17 cellular contexts compared by ENCODE assay signal in genomic region chr15:97874139-97874538, GRCh38.
DNase-seq lines count a peak whose midpoint lies in the region; ATAC-seq, FAIRE-seq and TF ChIP-seq lines count a peak whose summit lies in the region.
"Had no signal": no experiment of that assay in that cellular context is flagged by ENCODE, and none has a peak within 500 bp of the region (broad histone marks: within the 10 kb centered on the region; RNA-seq: fewer than 3 reads in every experiment).

No MANE protein-coding gene starts in this region.

- in situ Hi-C loops in K562 (cut with MboI): no loop called here

- intact Hi-C loops in K562 (cut with micrococcal nuclease): no loop called here

- H3K27me3 ChIP-seq in K562 (ENCODE audit: control insufficient read depth in 2 of 2, insufficient read depth in 2 of 2, low read length in 2 of 2) (no peaks in the 10 kb centered on the region), osteoblast (ENCODE audit: insufficient read depth, low read length) (no peaks in the 10 kb centered on the region)

- peak overlapping the region; percentile 79 to 89; a peak in 3 of 4 replicates for H3K9ac ChIP-seq in K562 (ENCODE audit: insufficient read depth in 1 of 2, low read depth in 2 of 2, low read length in 2 of 2)

- H3K27ac ChIP-seq in K562 (ENCODE audit: extremely low read depth, low read depth, low read length) (peak overlapping the region; percentile 25; the same call in 2 of the 3 replicates), osteoblast (ENCODE audit: low read depth, low read length) (no peak overlapping the region)

- H3K4me3 ChIP-seq in K562 (peak overlapping the region; percentile 63), osteoblast (ENCODE audit: insufficient read depth, low read length) (no peak overlapping the region)

- H3K36me3 ChIP-seq in K562 (ENCODE audit: control insufficient read depth, insufficient read depth, low read length) (0 out of 3 replicates have a peak, but pooled peaks cover 2% of the 10 kb centered on the region), osteoblast (ENCODE audit: insufficient read depth, low read length) (no peaks in the 10 kb centered on the region)

- BruUV-seq in K562 (replicated peaks; lab: Mats Ljungman, UMichigan): no TSS peak

- no peak for TF ChIP-seq EP300 in K562 (IDR thresholded peaks at IDR 0.05; ENCODE audit: low read length)

- peak; percentile 59 for ATAC-seq in K562
- ATAC-seq: A549 had no signal

- no peaks in the 10 kb centered on the region for H3K9me1 ChIP-seq in K562 (ENCODE audit: control insufficient read depth, insufficient read depth, low read length)

- TF ChIP-seq RAD21 in K562 (CRISPR knock-in tag; conservative IDR thresholded peaks at IDR 0.05 in 1 of 2, IDR thresholded peaks at IDR 0.05 in 1 of 2): no peak

- no peak overlapping the region for H2AFZ ChIP-seq in K562 (ENCODE audit: low read depth, low read length)
- no peak overlapping the region for H2AFZ ChIP-seq in osteoblast (ENCODE audit: low read length)

- CTCF ChIA-PET in K562 (lab: Yijun Ruan, JAX; ENCODE audit: low intra/inter-chr PET ratio): no interaction called here

- DNase-seq in NCI-H2227 (lab: John Stamatoyannopoulos, UW; ENCODE audit: unreplicated experiment) (peak; percentile 6), NCI-H2227 treated with DMSO at 0.1 percent for 48 hours (lab: John Stamatoyannopoulos, UW) (no peak), COR-L47 (lab: John Stamatoyannopoulos, UW) (peak; percentile 44), K562 (ENCODE audit: extremely low read depth in 1 of 4, low spot score in 3 of 4) (peak in 3 of 4 experiments; percentile 15 to 56 (median 51)), osteoblast (ENCODE audit: insufficient read length, low spot score, missing footprints) (peak; percentile 55), NOMO-1 (lab: John Stamatoyannopoulos, UW; ENCODE audit: unreplicated experiment in 2 of 2) (no peak), AG08396 (ENCODE audit: low spot score) (no peak)
- DNase-seq: CD4-positive, alpha-beta T cell; Karpas-422; MV-4-11; NCI-H1105 treated with DMSO at 0.1 percent for 48 hours; NCI-H187; NCI-H226; NCI-H510A treated with DMSO at 0.1 percent for 48 hours; SHP77 had no signal

- H3K4me2 ChIP-seq in K562 (ENCODE audit: insufficient read depth, low read length): peak overlapping the region; percentile 93
- H3K4me2 ChIP-seq in osteoblast (ENCODE audit: insufficient read depth, low read length): no peak overlapping the region

- H3K79me2 ChIP-seq in K562 (ENCODE audit: control insufficient read depth, insufficient read depth, low read length) (peaks cover 41% of the 10 kb centered on the region), osteoblast (ENCODE audit: insufficient read depth, low read length) (no peaks in the 10 kb centered on the region)

- H3K9me3 ChIP-seq in K562 (replicated peaks; ENCODE audit: control insufficient read depth, insufficient read depth, low read depth, low read length) (peaks cover 3% of the 10 kb centered on the region; the same call in 1 of the 2 replicates), osteoblast (ENCODE audit: low read depth, low read length) (no peaks in the 10 kb centered on the region)

- POLR2A ChIA-PET in K562 (lab: Yijun Ruan, JAX): interaction anchor here (0.5 to 1.2 kb wide), 2 partner anchors 12 to 244 kb away, joined by 3 read pairs; no protein-coding TSS in a partner anchor

- TF ChIP-seq CTCF in K562 (IDR thresholded peaks at IDR 0.05 in 2 of 3, conservative IDR thresholded peaks at IDR 0.05 in 1 of 3; ENCODE audit: insufficient read depth in 2 of 3, low read depth in 1 of 3, low read length in 3 of 3) (no peak), osteoblast (IDR thresholded peaks at IDR 0.05; ENCODE audit: extremely low read depth, low read depth, low read length) (no peak)

- TF ChIP-seq POLR2A in K562 (conservative IDR thresholded peaks at IDR 0.05): no peak

- H3K4me1 ChIP-seq in K562 (replicated peaks in 1 of 2; ENCODE audit: control insufficient read depth in 2 of 2, insufficient read depth in 2 of 2, low read length in 2 of 2) (peaks cover 7 to 11% of the 10 kb centered on the region in 2 experiments; a peak in 4 of 5 replicates), osteoblast (ENCODE audit: insufficient read depth, low read length) (no peaks in the 10 kb centered on the region)
- H3K4me1 ChIP-seq: A549 had no signal

- 19% methylated on average over 10 of the region's 12 CpGs for WGBS in K562 (ENCODE audit: insufficient coverage, low coverage, missing lambda C conversion rate)

- no peaks in the 10 kb centered on the region for H4K20me1 ChIP-seq in K562 (replicated peaks; ENCODE audit: control insufficient read depth, insufficient read depth, low read length)
- H4K20me1 ChIP-seq in osteoblast (ENCODE audit: insufficient read depth, low read length): no peaks in the 10 kb centered on the region

- peak; percentile 35 for FAIRE-seq in K562 (lab: Jason Lieb, UNC)
- FAIRE-seq: A549, H54 had no signal

TF ChIP-seq in K562, 482 proteins besides CTCF, POLR2A, EP300 and RAD21:
- peak in 1 of 2 experiments; percentile 37; a peak in 1 of 4 replicates for TF ChIP-seq SIN3A (IDR thresholded peaks at IDR 0.05; ENCODE audit: borderline replicate concordance in 2 of 2, control insufficient read depth in 1 of 2, low read depth in 2 of 2, low read length in 2 of 2)
- TF ChIP-seq TARDBP (IDR thresholded peaks at IDR 0.05): no peak
- 0 out of 4 replicates have a peak, but pooled peaks of 1 of the 2 experiments have one; percentile 13 for TF ChIP-seq MNT (conservative IDR thresholded peaks at IDR 0.05)
- TF ChIP-seq KDM4B (IDR thresholded peaks at IDR 0.05; ENCODE audit: borderline replicate concordance in 2 of 2, low read depth in 1 of 2): no peak
- TF ChIP-seq CC2D1A (IDR thresholded peaks at IDR 0.05): no peak
- TF ChIP-seq SMARCC2 (IDR thresholded peaks at IDR 0.05; ENCODE audit: low read depth): no peak
- peak in 1 of 2 experiments; percentile 4 for TF ChIP-seq E2F6 (IDR thresholded peaks at IDR 0.05; ENCODE audit: borderline replicate concordance in 1 of 2, extremely low read depth in 1 of 2, insufficient read depth in 1 of 2, insufficient read length in 1 of 2, low read depth in 1 of 2, low read length in 1 of 2, poor library complexity in 1 of 2, severe bottlenecking in 1 of 2)
- no peak for TF ChIP-seq ZC3H11A (IDR thresholded peaks at IDR 0.05; ENCODE audit: low read depth, low read length)
- no peak for TF ChIP-seq KAT8 (IDR thresholded peaks at IDR 0.05; ENCODE audit: low read depth)
- TF ChIP-seq ZNF316 (IDR thresholded peaks at IDR 0.05): peak; percentile 36
- no peak for TF ChIP-seq ZNF282 (CRISPR knock-in tag; IDR thresholded peaks at IDR 0.05)
- no peak for TF ChIP-seq ZBTB12 (CRISPR knock-in tag; IDR thresholded peaks at IDR 0.05)
- TF ChIP-seq C11orf30 (IDR thresholded peaks at IDR 0.05; ENCODE audit: low read depth): peak; percentile 21; the same call in 1 of the 2 replicates
- peak; percentile 25 for TF ChIP-seq TAF1 (IDR thresholded peaks at IDR 0.05; ENCODE audit: control insufficient read depth, extremely low read depth, insufficient read depth, low read length, severe bottlenecking)
- no peak for TF ChIP-seq NR1H2 (CRISPR knock-in tag; IDR thresholded peaks at IDR 0.05)

Comparison
In these comparisons a context has a peak if more than half of its experiments do, and no peak if none do; other contexts are left out.
1. DNase-seq: peak in NCI-H2227 (single experiment), COR-L47 (single experiment), K562 (3 of 4) and osteoblast (single experiment); none in NCI-H2227 treated with DMSO at 0.1 percent for 48 hours (single experiment), NOMO-1 (0 of 2) and AG08396 (single experiment).